ENCODE assay signal across 21 cellular contexts in genomic region chr22:49197500-49197899, GRCh38.
DNase-seq lines count a peak whose midpoint lies in the region; ATAC-seq and TF ChIP-seq lines count a peak whose summit lies in the region.
"Had no signal": no experiment of that assay in that cellular context is flagged by ENCODE, and none has a peak within 500 bp of the region (broad histone marks: within the 10 kb centered on the region; RNA-seq: fewer than 3 reads in every experiment).

No MANE protein-coding gene starts in this region.

- intact Hi-C loops in CD8-positive, alpha-beta T cell (cut with DNase I, micrococcal nuclease): no loop called here

- no peaks in the 10 kb centered on the region for H3K9me3 ChIP-seq in CD8-positive, alpha-beta T cell (ENCODE audit: low read length)
- no peaks in the 10 kb centered on the region for H3K9me3 ChIP-seq in effector memory CD4-positive, alpha-beta T cell (ENCODE audit: control insufficient read depth, low read length)
- H3K9me3 ChIP-seq: prostate gland, vagina had no signal

- CTCF ChIA-PET in CD8-positive, alpha-beta T cell (lab: Charles Lee): no interaction called here

- H3K9me3 Mint-ChIP-seq in CD8-positive, alpha-beta T cell: no peaks in the 10 kb centered on the region
- H3K9me3 Mint-ChIP-seq: dendritic cell treated with granulocyte-macrophage colony-stimulating factor and Interleukin-4, amounts not matched to agents 40 ng/mL and 50 ng/mL, for 4 days; memory B cell; T-helper 1 cell treated with Interleukin-12 subunit alpha and Interleukin-12 subunit beta and Interleukin-4 antibody, amounts not matched to agents 30 μg/mL and 1 μg/mL, for 36 hours had no signal

- POLR2A ChIA-PET in CD8-positive, alpha-beta T cell (lab: Charles Lee): no interaction called here

- no peaks in the 10 kb centered on the region for H3K27me3 Mint-ChIP-seq in CD8-positive, alpha-beta T cell (ENCODE audit: low read depth)

- TF ChIP-seq CTCF in CD8-positive, alpha-beta T cell (IDR thresholded peaks at IDR 0.05): no peak

- no peak for ATAC-seq in CD8-positive, alpha-beta T cell
- ATAC-seq: Panc1 had no signal

- H3K4me3 Mint-ChIP-seq in CD8-positive, alpha-beta T cell: no peak overlapping the region
- H3K4me3 Mint-ChIP-seq: dendritic cell treated with granulocyte-macrophage colony-stimulating factor and Interleukin-4, amounts not matched to agents 40 ng/mL and 50 ng/mL, for 4 days; memory B cell; T-helper 1 cell treated with Interleukin-12 subunit alpha and Interleukin-12 subunit beta and Interleukin-4 antibody, amounts not matched to agents 30 μg/mL and 1 μg/mL, for 36 hours had no signal

- DNase-seq in COR-L47 (lab: John Stamatoyannopoulos, UW): peak; percentile 19
- DNase-seq in NCI-H146 (lab: John Stamatoyannopoulos, UW): peak; percentile 62
- DNase-seq in cerebellum (ENCODE audit: low spot score): peak; percentile 23
- DNase-seq in occipital lobe (lab: John Stamatoyannopoulos, UW): peak; percentile 40
- no peak for DNase-seq in CD8-positive, alpha-beta T cell
- no peak for DNase-seq in effector memory CD4-positive, alpha-beta T cell
- no peak for DNase-seq in midbrain (lab: John Stamatoyannopoulos, UW)
- DNase-seq in KG1 (lab: John Stamatoyannopoulos, UW): no peak
- DNase-seq: activated CD4-positive, alpha-beta T cell treated with anti-CD3 and anti-CD28 coated beads for 1 hour; activated T-cell treated with anti-CD3 and anti-CD28 coated beads for 4 hours; AML-193; GOT3; NCI-H187 treated with DMSO at 0.1 percent for 48 hours; stimulated activated CD4-positive, alpha-beta T cell treated with anti-CD3 and anti-CD28 coated beads, Interleukin-1b, Interleukin-23, amount 100 ng/mL, for 48 hours had no signal

- H3K27ac ChIP-seq in CD8-positive, alpha-beta T cell (ENCODE audit: low read depth, low read length): no peak overlapping the region
- H3K27ac ChIP-seq in effector memory CD4-positive, alpha-beta T cell (ENCODE audit: insufficient read depth, low read length, poor library complexity, severe bottlenecking): no peak overlapping the region
- H3K27ac ChIP-seq: KMS-11, prostate gland, vagina had no signal

- no peaks in the 10 kb centered on the region for H3K4me1 Mint-ChIP-seq in CD8-positive, alpha-beta T cell (ENCODE audit: low read depth)
- H3K4me1 Mint-ChIP-seq: memory B cell had no signal

- H3K27ac Mint-ChIP-seq in CD8-positive, alpha-beta T cell: no peak overlapping the region
- H3K27ac Mint-ChIP-seq: dendritic cell treated with granulocyte-macrophage colony-stimulating factor and Interleukin-4, amounts not matched to agents 40 ng/mL and 50 ng/mL, for 4 days; memory B cell; T-helper 1 cell treated with Interleukin-12 subunit alpha and Interleukin-12 subunit beta and Interleukin-4 antibody, amounts not matched to agents 30 μg/mL and 1 μg/mL, for 36 hours had no signal

- H3K27me3 ChIP-seq in CD8-positive, alpha-beta T cell (ENCODE audit: insufficient read depth, low read length): no peaks in the 10 kb centered on the region
- no peaks in the 10 kb centered on the region for H3K27me3 ChIP-seq in effector memory CD4-positive, alpha-beta T cell (replicated peaks; ENCODE audit: control insufficient read depth, insufficient read depth, low read length, poor library complexity, severe bottlenecking)
- H3K27me3 ChIP-seq: vagina had no signal

- H3K4me3 ChIP-seq in CD8-positive, alpha-beta T cell (ENCODE audit: low read depth, low read length): no peak overlapping the region
- no peak overlapping the region for H3K4me3 ChIP-seq in effector memory CD4-positive, alpha-beta T cell (ENCODE audit: insufficient read depth, low read depth, low read length, poor library complexity, severe bottlenecking)
- H3K4me3 ChIP-seq: prostate gland, vagina had no signal

- no peaks in the 10 kb centered on the region for H3K36me3 Mint-ChIP-seq in CD8-positive, alpha-beta T cell
- H3K36me3 Mint-ChIP-seq: memory B cell had no signal

- no peaks in the 10 kb centered on the region for H3K4me1 ChIP-seq in CD8-positive, alpha-beta T cell (ENCODE audit: insufficient read depth, low read length)
- H3K4me1 ChIP-seq in effector memory CD4-positive, alpha-beta T cell (ENCODE audit: control insufficient read depth, insufficient read depth, low read length, poor library complexity, severe bottlenecking): no peaks in the 10 kb centered on the region
- H3K4me1 ChIP-seq: prostate gland, vagina had no signal

- H3K36me3 ChIP-seq in CD8-positive, alpha-beta T cell (ENCODE audit: insufficient read depth, low read length): no peaks in the 10 kb centered on the region
- no peaks in the 10 kb centered on the region for H3K36me3 ChIP-seq in effector memory CD4-positive, alpha-beta T cell (ENCODE audit: control insufficient read depth, insufficient read depth, low read length)
- H3K36me3 ChIP-seq: prostate gland, vagina had no signal

Comparison
In these comparisons a context has a peak if more than half of its experiments do, and no peak if none do; other contexts are left out.
1. DNase-seq: peak in COR-L47 (single experiment), NCI-H146 (single experiment), cerebellum (single experiment) and occipital lobe (single experiment); none in CD8-positive, alpha-beta T cell (0 of 7), effector memory CD4-positive, alpha-beta T cell (0 of 3), midbrain (single experiment) and KG1 (single experiment).